ENCODE assay signal across 9 cellular contexts in the genomic region with DNA sequence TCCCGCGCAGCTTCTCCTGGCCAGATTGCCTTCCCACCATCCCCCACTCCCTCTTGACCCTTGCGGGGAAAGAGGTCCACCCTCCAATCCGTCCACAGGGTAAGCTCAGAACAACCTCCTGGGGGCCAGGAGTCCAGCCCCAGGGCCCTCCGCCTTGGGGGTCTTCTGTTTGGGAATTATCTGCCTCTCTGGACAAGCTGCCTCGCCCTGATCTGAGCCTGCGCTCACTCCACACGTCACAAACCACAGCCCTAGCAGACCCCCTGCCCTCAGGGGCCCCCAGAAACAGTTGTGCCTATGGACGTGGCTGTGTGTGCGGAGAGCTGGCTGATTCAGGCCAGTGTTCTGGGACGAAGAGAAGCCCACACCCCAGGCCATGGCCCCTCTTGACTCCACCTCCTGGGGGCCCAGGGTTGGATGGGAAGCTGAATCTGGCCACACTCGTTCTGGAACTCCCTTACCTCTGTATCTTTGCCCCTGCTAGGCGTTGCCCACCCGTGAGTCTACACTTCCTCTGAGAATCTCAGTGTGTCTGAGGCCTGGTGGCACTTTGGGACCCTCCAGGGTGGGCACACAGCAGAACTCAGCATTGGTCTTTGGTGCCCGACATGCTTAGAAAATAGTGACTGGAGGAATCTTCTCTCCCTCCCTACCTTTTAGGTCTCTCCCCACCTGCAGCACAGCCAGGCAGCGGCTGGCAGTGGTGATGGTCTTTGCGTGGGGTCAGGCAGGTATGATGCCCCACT.
DNase-seq lines count a peak whose midpoint lies in the region; ATAC-seq and TF ChIP-seq lines count a peak whose summit lies in the region.
"Had no signal": no experiment of that assay in that cellular context is flagged by ENCODE, and none has a peak within 500 bp of the region (broad histone marks: within the 10 kb centered on the region; RNA-seq: fewer than 3 reads in every experiment).

No MANE protein-coding gene starts in this region.

- H3K4ac ChIP-seq in trophoblast cell (ENCODE audit: low read depth, low read length) = no peak overlapping the region

- H3K23ac ChIP-seq in trophoblast cell (ENCODE audit: low read length) = no peak overlapping the region

- H3K14ac ChIP-seq in trophoblast cell (ENCODE audit: low read length) = peak overlapping the region; percentile 6

- TF ChIP-seq CTCF in GM13976 (IDR thresholded peaks at IDR 0.05; ENCODE audit: borderline replicate concordance, control extremely low read depth, extremely low read depth, insufficient read depth, missing control alignments) = no peak
- TF ChIP-seq CTCF in activated B cell treated with CpG ODN at 0.5 μM for 24 hours (IDR thresholded peaks at IDR 0.05) = no peak
- TF ChIP-seq CTCF in esophagus squamous epithelium (IDR thresholded peaks at IDR 0.05) = no peak

- peak overlapping the region; percentile 88 for H4K91ac ChIP-seq in trophoblast cell (ENCODE audit: low read depth, low read length)

- H3K4me3 ChIP-seq in esophagus squamous epithelium (peak overlapping the region; percentile 47 to 65 (median 58)), trophoblast cell (ENCODE audit: low read depth, low read length) (peak overlapping the region; percentile 74)
- H3K4me3 ChIP-seq: SJCRH30 had no signal

- intact Hi-C loops in activated B cell treated with CpG ODN at 0.5 μM for 24 hours (cut with micrococcal nuclease) = no loop called here
- intact Hi-C loops in esophagus squamous epithelium (cut with DNase I) = no loop called here

- H3K27ac Mint-ChIP-seq in activated B cell treated with CpG ODN at 0.5 μM for 24 hours = no peak overlapping the region

- peak overlapping the region; percentile 48 for H2BK120ac ChIP-seq in trophoblast cell (ENCODE audit: insufficient read depth, low read length, poor library complexity)

- no peak overlapping the region for H3K18ac ChIP-seq in trophoblast cell (ENCODE audit: low read length)

- no peaks in the 10 kb centered on the region for H3K9me3 ChIP-seq in esophagus squamous epithelium
- H3K9me3 ChIP-seq in trophoblast cell (ENCODE audit: insufficient read depth, low read depth, low read length) = peaks cover 7% of the 10 kb centered on the region
- H3K9me3 ChIP-seq: SJCRH30 had no signal

- H3K27me3 Mint-ChIP-seq in activated B cell treated with CpG ODN at 0.5 μM for 24 hours = peaks cover 5% of the 10 kb centered on the region

- peaks cover 0 to 72% (median 0%) of the 10 kb centered on the region in 4 donors for H3K27me3 ChIP-seq in esophagus squamous epithelium
- H3K27me3 ChIP-seq in trophoblast cell (ENCODE audit: insufficient read depth, low read length) = peaks cover 14% of the 10 kb centered on the region
- H3K27me3 ChIP-seq: SJCRH30 had no signal

- peaks cover 9% of the 10 kb centered on the region for H3K79me2 ChIP-seq in trophoblast cell (ENCODE audit: control insufficient read depth, insufficient read depth, low read length, poor library complexity)

- POLR2A ChIA-PET in activated B cell treated with CpG ODN at 0.5 μM for 24 hours (lab: Charles Lee) = interaction anchor here (0.6 kb wide), 1 partner anchor 55 kb away, joined by 3 read pairs; no protein-coding TSS in a partner anchor

- WGBS in esophagus squamous epithelium, 2 donors = 77 to 80% methylated on average over 1 to 10 of the region's 17 CpGs
- no CpG with 5 or more reads among the region's 17 CpGs for WGBS in trophoblast cell (ENCODE audit: extremely low coverage, insufficient coverage, insufficient read length)

- H4K12ac ChIP-seq in trophoblast cell (ENCODE audit: low read depth, low read length) = peak overlapping the region; percentile 9

- peak overlapping the region; percentile 78 for H4K8ac ChIP-seq in trophoblast cell (ENCODE audit: low read depth, low read length)

- ATAC-seq in activated B cell treated with CpG ODN at 0.5 μM for 24 hours (ENCODE audit: low read depth) (no peak), HG03045 (IDR thresholded peaks at IDR 0.05; ENCODE audit: unreplicated experiment) (no peak)

- DNase-seq in GM13976 (ENCODE audit: low spot score) (peak; percentile 12), activated B cell treated with CpG ODN at 0.5 μM for 24 hours (no peak), esophagus squamous epithelium (lab: John Stamatoyannopoulos, UW) (no peak), trophoblast cell (no peak), HT-29 (ENCODE audit: low spot score) (no peak), NCI-H1436 treated with DMSO at 0.1 percent for 48 hours (lab: John Stamatoyannopoulos, UW) (no peak)
- DNase-seq in effector CD8-positive, alpha-beta T cell (lab: John Stamatoyannopoulos, UW) = no peak
- DNase-seq: SJCRH30 had no signal

- TF ChIP-seq POLR2A in esophagus squamous epithelium (IDR thresholded peaks at IDR 0.05) = no peak

- H3K4me3 Mint-ChIP-seq in activated B cell treated with CpG ODN at 0.5 μM for 24 hours = peak overlapping the region; percentile 54

- H3K4me1 ChIP-seq in esophagus squamous epithelium (peaks cover 51 to 67% (median 52%) of the 10 kb centered on the region in 3 donors), trophoblast cell (ENCODE audit: control insufficient read depth in 1 of 2, insufficient read depth in 2 of 2, low read length in 2 of 2) (peaks cover 27 to 36% of the 10 kb centered on the region in 2 experiments)

- in situ Hi-C loops in GM13976 (cut with MboI; ENCODE audit: low sequenced_read_pairs, unreplicated experiment) = loop anchor here (25.0 kb wide), 1 partner anchor 155 kb away; no protein-coding TSS in a partner anchor

- peaks cover 38% of the 10 kb centered on the region for H3K4me1 Mint-ChIP-seq in activated B cell treated with CpG ODN at 0.5 μM for 24 hours

- peaks cover 21% of the 10 kb centered on the region for H3K36me3 Mint-ChIP-seq in activated B cell treated with CpG ODN at 0.5 μM for 24 hours (ENCODE audit: low read depth)

- peaks cover 32% of the 10 kb centered on the region for H3K79me1 ChIP-seq in trophoblast cell (ENCODE audit: low read length)

- CTCF ChIA-PET in activated B cell treated with CpG ODN at 0.5 μM for 24 hours (lab: Charles Lee) = no interaction called here

- no peak overlapping the region for H2BK12ac ChIP-seq in trophoblast cell (ENCODE audit: low read length)

- H2AFZ ChIP-seq in trophoblast cell (ENCODE audit: insufficient read depth, low read length, poor library complexity) = peak overlapping the region; percentile 20

- H3K27ac ChIP-seq in esophagus squamous epithelium (peak overlapping the region; percentile 87 to 90 (median 88)), trophoblast cell (ENCODE audit: low read depth, low read length) (peak overlapping the region; percentile 33)
- H3K27ac ChIP-seq: SJCRH30 had no signal

- H3K9me3 Mint-ChIP-seq in activated B cell treated with CpG ODN at 0.5 μM for 24 hours = no peaks in the 10 kb centered on the region

- peak overlapping the region; percentile 100 for H3K4me2 ChIP-seq in trophoblast cell (ENCODE audit: low read length)

- peak overlapping the region; percentile 44 for H3K9ac ChIP-seq in trophoblast cell (ENCODE audit: low read length)

- H3K36me3 ChIP-seq in esophagus squamous epithelium = peaks cover 5 to 48% (median 14%) of the 10 kb centered on the region in 3 donors
- H3K36me3 ChIP-seq in trophoblast cell (ENCODE audit: control insufficient read depth in 1 of 2, insufficient read depth in 2 of 2, low read length in 2 of 2) = peaks cover 15% of the 10 kb centered on the region in 2 experiments
- H3K36me3 ChIP-seq: SJCRH30 had no signal

- no peak overlapping the region for H2AK5ac ChIP-seq in trophoblast cell (ENCODE audit: low read length)

- H2BK5ac ChIP-seq in trophoblast cell (ENCODE audit: low read depth, low read length, poor library complexity) = no peak overlapping the region
